ENCODE assay signal across 8 cellular contexts in the genomic region with DNA sequence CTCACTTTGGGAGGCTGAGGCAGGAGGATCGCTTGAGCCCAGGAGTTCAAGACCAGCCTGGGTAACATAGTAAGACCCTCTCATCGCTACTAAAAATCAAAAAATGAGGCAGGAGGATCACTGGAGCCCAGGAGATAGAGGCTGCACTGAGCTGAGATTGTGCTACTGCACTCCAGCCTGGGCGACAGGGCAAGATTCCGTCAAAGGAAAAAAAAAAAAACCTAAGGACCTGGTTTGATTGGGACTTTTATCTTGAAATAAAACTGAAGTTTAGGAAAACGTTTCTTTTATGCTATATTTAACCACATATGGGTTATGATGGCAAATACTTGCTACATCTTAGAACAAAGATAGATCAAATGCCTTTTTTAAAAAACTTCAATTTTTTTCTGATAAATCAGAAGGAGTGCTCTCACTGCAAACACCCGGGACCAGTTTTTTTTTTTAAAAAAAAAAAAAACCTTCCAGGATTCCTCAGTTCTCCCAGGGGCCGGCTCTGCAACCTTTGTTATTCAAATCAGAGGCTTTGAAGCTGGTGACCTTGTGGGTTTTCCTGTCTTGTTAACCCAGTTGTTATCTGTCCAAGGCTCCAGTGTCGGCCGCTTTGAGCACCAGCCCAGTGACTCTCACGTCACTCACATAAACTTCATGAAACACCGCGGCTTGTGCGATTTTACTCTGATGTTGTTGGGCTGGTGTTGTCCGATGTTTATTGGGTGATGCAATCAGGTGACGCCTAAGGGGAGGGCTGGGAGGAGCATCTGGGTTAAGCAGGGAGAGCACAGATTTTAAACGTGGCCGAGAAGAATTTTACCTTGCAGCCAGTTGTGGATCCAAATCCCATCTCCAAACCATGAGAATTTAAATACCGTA. TPM values are rescaled to one million over a fixed set of nuclear protein-coding genes. Genes with fewer than 3 reads are reported as not detected.
A peak's percentile ranks its signal among the peaks of the same experiment; 100 is the strongest.
DNase-seq lines count a peak whose midpoint lies in the region; ATAC-seq and TF ChIP-seq lines count a peak whose summit lies in the region.

No MANE protein-coding gene starts in this region.

- dilution Hi-C loops in mammary epithelial cell (cut with HindIII; ENCODE audit: low sequenced_read_pairs) = no loop called here

- H3K36me3 ChIP-seq in Panc1 (ENCODE audit: control insufficient read depth, insufficient read depth, low read length) (no peaks in the 10 kb centered on the region), mammary epithelial cell (ENCODE audit: insufficient read depth, low read length) (no peaks in the 10 kb centered on the region)

- H3K4me1 ChIP-seq in Panc1 (ENCODE audit: control insufficient read depth, insufficient read depth, low read length) (0 out of 2 replicates have a peak, but pooled peaks cover 9% of the 10 kb centered on the region), mammary epithelial cell (ENCODE audit: insufficient read depth, low read length) (peaks cover 7% of the 10 kb centered on the region)

- in situ Hi-C loops in Panc1 (cut with HindIII; ENCODE audit: low pct_unique_long_range_greater_than_20kb, low sequenced_read_pairs) = no loop called here
- in situ Hi-C loops in mammary epithelial cell (cut with MboI; ENCODE audit: low sequenced_read_pairs in 2 of 2) = no loop called here

- no peaks in the 10 kb centered on the region for H3K36me3 Mint-ChIP-seq in stimulated activated effector memory CD8-positive, alpha-beta T cell treated with anti-CD3 and anti-CD28 coated beads, Interleukin-12 subunit alpha, Interleukin-12 subunit beta, amount 100 ng/mL, for 72 hours

- WGBS in mammary epithelial cell (ENCODE audit: low coverage, missing lambda C conversion rate) = 71% methylated on average over 18 of the region's 18 CpGs

- BruUV-seq in Panc1 (replicated peaks; lab: Mats Ljungman, UMichigan) (no TSS peak), mammary epithelial cell (replicated peaks; lab: Mats Ljungman, UMichigan) (no TSS peak)

- TF ChIP-seq CTCF in Panc1 (IDR thresholded peaks at IDR 0.05) (no peak), mammary epithelial cell (conservative IDR thresholded peaks at IDR 0.05 in 1 of 2, IDR thresholded peaks at IDR 0.05 in 1 of 2; ENCODE audit: extremely low read depth in 1 of 2, insufficient read depth in 1 of 2, low read depth in 1 of 2, low read length in 2 of 2) (no peak)

- no peak overlapping the region for H2AFZ ChIP-seq in mammary epithelial cell (ENCODE audit: low read depth, low read length)

- POLR2A ChIA-PET in Panc1 (lab: Charles Lee) = no interaction called here

- H3K27ac ChIP-seq in Panc1 (ENCODE audit: low read length) = peak overlapping the region; percentile 40; the same call in 1 of the 2 replicates
- no peak overlapping the region for H3K27ac ChIP-seq in mammary epithelial cell (ENCODE audit: insufficient read depth, low read depth, low read length)

- H3K27me3 ChIP-seq in Panc1 (ENCODE audit: control insufficient read depth, insufficient read depth, low read length) (no peaks in the 10 kb centered on the region), mammary epithelial cell (ENCODE audit: insufficient read depth, low read length) (no peaks in the 10 kb centered on the region)

- H3K4me2 ChIP-seq in mammary epithelial cell (ENCODE audit: insufficient read depth, low read depth, low read length) = no peak overlapping the region

- CTCF ChIA-PET in Panc1 (lab: Charles Lee) = interaction anchor here (1.4 kb wide), 1 partner anchor 17 kb away, joined by 4 read pairs; no protein-coding TSS in a partner anchor
- CTCF ChIA-PET in mammary epithelial cell (lab: Charles Lee; ENCODE audit: low non-redundant PET) = no interaction called here

- H3K4me3 ChIP-seq in Panc1 (ENCODE audit: low read depth in 2 of 2, low read length in 2 of 2) (peak overlapping the region in 1 of 2 experiments; percentile 29; a peak in 2 of 4 replicates), mammary epithelial cell (replicated peaks in 1 of 3; ENCODE audit: insufficient read depth in 1 of 3, low read depth in 2 of 3, low read length in 3 of 3) (no peak overlapping the region)

- ATAC-seq in Panc1 = peak; percentile 50; the same call in 1 of the 2 replicates
- peak; percentile 80 for ATAC-seq in left colon
- peak; percentile 73 for ATAC-seq in stimulated activated effector memory CD8-positive, alpha-beta T cell treated with anti-CD3 and anti-CD28 coated beads, Interleukin-12 subunit alpha, Interleukin-12 subunit beta, amount 100 ng/mL, for 72 hours
- no peak for ATAC-seq in HG03108 (IDR thresholded peaks at IDR 0.05; ENCODE audit: unreplicated experiment)
- ATAC-seq in GM18502 (IDR thresholded peaks at IDR 0.05; ENCODE audit: poor library complexity, unreplicated experiment) = no peak

- H3K4me3 Mint-ChIP-seq in stimulated activated effector memory CD8-positive, alpha-beta T cell treated with anti-CD3 and anti-CD28 coated beads, Interleukin-12 subunit alpha, Interleukin-12 subunit beta, amount 100 ng/mL, for 72 hours = no peak overlapping the region

- intact Hi-C loops in Panc1 (cut with micrococcal nuclease; ENCODE audit: unreplicated experiment) = no loop called here
- intact Hi-C loops in mammary epithelial cell (cut with micrococcal nuclease) = no loop called here
- intact Hi-C loops in left colon (cut with DNase I, micrococcal nuclease) = no loop called here

- no peaks in the 10 kb centered on the region for H3K4me1 Mint-ChIP-seq in stimulated activated effector memory CD8-positive, alpha-beta T cell treated with anti-CD3 and anti-CD28 coated beads, Interleukin-12 subunit alpha, Interleukin-12 subunit beta, amount 100 ng/mL, for 72 hours

- H3K9me3 ChIP-seq in Panc1 (ENCODE audit: control insufficient read depth, insufficient read depth, low read depth, low read length) = no peaks in the 10 kb centered on the region
- no peaks in the 10 kb centered on the region for H3K9me3 ChIP-seq in mammary epithelial cell (replicated peaks; ENCODE audit: insufficient read depth, low read length)

- no peak overlapping the region for H3K27ac Mint-ChIP-seq in stimulated activated effector memory CD8-positive, alpha-beta T cell treated with anti-CD3 and anti-CD28 coated beads, Interleukin-12 subunit alpha, Interleukin-12 subunit beta, amount 100 ng/mL, for 72 hours

- no peaks in the 10 kb centered on the region for H3K79me2 ChIP-seq in mammary epithelial cell (ENCODE audit: insufficient read depth, low read length)

- DNase-seq in Ammon's horn (ENCODE audit: low spot score) (peak; percentile 55), HT1080 (ENCODE audit: low read depth) (peak; percentile 13), Panc1 (ENCODE audit: low read depth, low spot score) (no peak), mammary epithelial cell (peak; percentile 70), left colon (peak; percentile 57 to 69)
- no peak for DNase-seq in stimulated activated effector memory CD8-positive, alpha-beta T cell treated with anti-CD3 and anti-CD28 coated beads, Interleukin-12 subunit alpha, Interleukin-12 subunit beta, amount 100 ng/mL, for 72 hours (ENCODE audit: low spot score in 2 of 2)

- H3K9ac ChIP-seq in mammary epithelial cell (ENCODE audit: insufficient read depth, low read length) = no peak overlapping the region

- no peaks in the 10 kb centered on the region for H4K20me1 ChIP-seq in mammary epithelial cell (ENCODE audit: insufficient read depth, low read length)

- H3K9me3 Mint-ChIP-seq in stimulated activated effector memory CD8-positive, alpha-beta T cell treated with anti-CD3 and anti-CD28 coated beads, Interleukin-12 subunit alpha, Interleukin-12 subunit beta, amount 100 ng/mL, for 72 hours = no peaks in the 10 kb centered on the region

RNA-seq across cellular contexts. Expression of a gene that starts 10.5 kb away (rescaled TPM):
- total RNA-seq in HT1080 (2014; rRNA removed; shearing (Covaris generic)) = not detected in 2 replicates
- not detected in 2 replicates for polyA plus RNA-seq in HT1080 (2015; cell fraction: cytosol; rRNA removed)
- not detected in 2 replicates for polyA plus RNA-seq in HT1080 (2015; cell fraction: nucleus; rRNA removed)
- total RNA-seq in Panc1 (2021; ENCODE audit: unreplicated experiment) (not detected), mammary epithelial cell (not detected), left colon (under 1 TPM; 0.15 to 0.31 TPM)
- not detected for polyA plus RNA-seq in Panc1 (2012; ENCODE audit: insufficient read length)
- polyA plus RNA-seq in mammary epithelial cell = not detected
- polyA minus RNA-seq in mammary epithelial cell = not detected

RNA-seq across cellular contexts. Expression of a gene that starts 24.7 kb away (rescaled TPM):
- total RNA-seq in HT1080 (2014; rRNA removed; shearing (Covaris generic)) = not detected in 2 replicates
- polyA plus RNA-seq in HT1080 (2015; cell fraction: cytosol; rRNA removed) = not detected in 2 replicates
- not detected in 2 replicates for polyA plus RNA-seq in HT1080 (2015; cell fraction: nucleus; rRNA removed)
- total RNA-seq in Panc1 (2021; ENCODE audit: unreplicated experiment) (not detected), mammary epithelial cell (not detected), left colon (not detected)
- not detected for polyA plus RNA-seq in Panc1 (2012; ENCODE audit: insufficient read length)
- polyA plus RNA-seq in mammary epithelial cell = not detected
- not detected for polyA minus RNA-seq in mammary epithelial cell

Comparison
In these comparisons a context has a peak if more than half of its experiments do, and no peak if none do; other contexts are left out.
1. DNase-seq: peak in Ammon's horn (single experiment), HT1080 (single experiment), mammary epithelial cell (single experiment) and left colon (2 of 2); none in Panc1 (single experiment) and stimulated activated effector memory CD8-positive, alpha-beta T cell treated with anti-CD3 and anti-CD28 coated beads, Interleukin-12 subunit alpha, Interleukin-12 subunit beta, amount 100 ng/mL, for 72 hours (0 of 2).
2. ATAC-seq: peak in Panc1 (single experiment), left colon (single experiment) and stimulated activated effector memory CD8-positive, alpha-beta T cell treated with anti-CD3 and anti-CD28 coated beads, Interleukin-12 subunit alpha, Interleukin-12 subunit beta, amount 100 ng/mL, for 72 hours (single experiment); none in HG03108 (single experiment) and GM18502 (single experiment).